18 cellular contexts compared by ENCODE assay signal in the genomic region with DNA sequence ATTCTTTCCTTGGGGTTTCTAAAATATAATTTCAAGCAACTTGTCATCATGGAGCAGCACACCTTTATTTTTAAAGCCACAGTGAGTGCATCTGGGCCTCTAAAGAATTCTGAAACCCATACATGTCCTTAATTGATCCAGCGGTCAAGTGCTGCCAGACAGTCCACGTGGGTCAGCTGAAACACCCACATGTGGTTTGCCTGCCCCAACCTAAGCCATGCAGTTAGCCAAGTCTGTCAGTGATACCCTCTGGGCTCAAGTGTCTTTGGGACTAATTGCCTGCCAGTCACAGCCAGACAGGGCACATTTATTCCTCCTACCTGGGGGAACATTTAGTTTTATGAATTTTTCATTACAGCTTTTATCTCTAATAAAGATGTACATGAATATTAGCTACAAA.
A peak's percentile ranks its signal among the peaks of the same experiment; 100 is the strongest.
DNase-seq lines count a peak whose midpoint lies in the region; ATAC-seq and TF ChIP-seq lines count a peak whose summit lies in the region.
"Had no signal": no experiment of that assay in that cellular context is flagged by ENCODE, and none has a peak within 500 bp of the region (broad histone marks: within the 10 kb centered on the region; RNA-seq: fewer than 3 reads in every experiment).

No MANE protein-coding gene starts in this region.

- no peak for TF ChIP-seq CTCF in left ventricle myocardium inferior (IDR thresholded peaks at IDR 0.05; ENCODE audit: borderline replicate concordance)
- TF ChIP-seq CTCF in right lobe of liver (IDR thresholded peaks at IDR 0.05) = no peak
- no peak for TF ChIP-seq CTCF in gastrocnemius medialis (IDR thresholded peaks at IDR 0.05 in 4 of 5, conservative IDR thresholded peaks at IDR 0.05 in 1 of 5)

- no peaks in the 10 kb centered on the region for H3K36me3 ChIP-seq in left ventricle myocardium inferior
- no peaks in the 10 kb centered on the region for H3K36me3 ChIP-seq in right lobe of liver
- no peaks in the 10 kb centered on the region for H3K36me3 ChIP-seq in gastrocnemius medialis
- H3K36me3 ChIP-seq: BLaER1 had no signal

- ATAC-seq in Right ventricle myocardium inferior (peak; percentile 31), right lobe of liver (peak; percentile 36 to 59 (median 46)), gastrocnemius medialis (peak; percentile 50 to 60), HG03045 (IDR thresholded peaks at IDR 0.05; ENCODE audit: unreplicated experiment) (no peak), GM21423 (IDR thresholded peaks at IDR 0.05; ENCODE audit: unreplicated experiment) (no peak)
- ATAC-seq: CD8-positive, alpha-beta T cell had no signal

- in situ Hi-C loops in gastrocnemius medialis (cut with MboI; ENCODE audit: low sequenced_read_pairs in 4 of 4) = no loop called here

- no peak for TF ChIP-seq POLR2A in right lobe of liver (IDR thresholded peaks at IDR 0.05)
- no peak for TF ChIP-seq POLR2A in gastrocnemius medialis (IDR thresholded peaks at IDR 0.05)

- H3K4me1 ChIP-seq in left ventricle myocardium inferior = peaks cover 13% of the 10 kb centered on the region
- H3K4me1 ChIP-seq in right lobe of liver = no peaks in the 10 kb centered on the region
- peaks cover 40 to 45% of the 10 kb centered on the region in 2 donors for H3K4me1 ChIP-seq in gastrocnemius medialis
- H3K4me1 ChIP-seq: BLaER1, Caco-2 had no signal

- H3K27ac ChIP-seq in left ventricle myocardium inferior (replicated peaks) (no peak overlapping the region), right lobe of liver (no peak overlapping the region), gastrocnemius medialis (peak overlapping the region; percentile 65 to 83 (median 74))
- H3K27ac ChIP-seq: 22Rv1, BLaER1, C4-2B, GM23248 had no signal

- intact Hi-C loops in Right ventricle myocardium inferior (cut with DNase I) (no loop called here), left ventricle myocardium inferior (cut with micrococcal nuclease) (no loop called here), right lobe of liver (cut with DNase I) (no loop called here), gastrocnemius medialis (cut with DNase I; ENCODE audit: low total_unique reads) (loop anchor here (1.0 to 5.0 kb wide), 3 partner anchors 56 to 515 kb away; no protein-coding TSS in a partner anchor)

- WGBS in right lobe of liver (ENCODE audit: insufficient coverage, low coverage, low lambda C conversion rate, missing lambda C conversion rate) = 7% methylated on average over 2 of the region's 2 CpGs

- H3K27me3 ChIP-seq in left ventricle myocardium inferior (ENCODE audit: low read depth) (no peaks in the 10 kb centered on the region), right lobe of liver (no peaks in the 10 kb centered on the region), gastrocnemius medialis (no peaks in the 10 kb centered on the region)
- H3K27me3 ChIP-seq: BLaER1 had no signal

- H3K4me3 ChIP-seq in left ventricle myocardium inferior = no peak overlapping the region
- H3K4me3 ChIP-seq in right lobe of liver = no peak overlapping the region
- no peak overlapping the region for H3K4me3 ChIP-seq in gastrocnemius medialis
- H3K4me3 ChIP-seq: BLaER1, GM23248 had no signal

- DNase-seq in Right ventricle myocardium inferior (ENCODE audit: missing footprints) (no peak), left ventricle myocardium inferior (no peak), right lobe of liver (no peak), gastrocnemius medialis (peak; percentile 23 to 48), NCI-H510A (lab: John Stamatoyannopoulos, UW) (no peak)
- DNase-seq: Caco-2; CD4-positive, CD25-positive, alpha-beta regulatory T cell; CD8-positive, alpha-beta T cell; DMS153; DND-41; GM23248; H7; HCEC 1CT had no signal

- H3K9me3 ChIP-seq in left ventricle myocardium inferior (replicated peaks) = peaks cover 12% of the 10 kb centered on the region
- H3K9me3 ChIP-seq in right lobe of liver = no peaks in the 10 kb centered on the region
- H3K9me3 ChIP-seq in gastrocnemius medialis = no peaks in the 10 kb centered on the region
- H3K9me3 ChIP-seq: BLaER1, Caco-2 had no signal

Comparison
In these comparisons a context has a peak if more than half of its experiments do, and no peak if none do; other contexts are left out.
1. ATAC-seq: peak in Right ventricle myocardium inferior (single experiment), right lobe of liver (4 of 4) and gastrocnemius medialis (2 of 2); none in HG03045 (single experiment) and GM21423 (single experiment).
2. DNase-seq: peak in gastrocnemius medialis (2 of 2); none in Right ventricle myocardium inferior (single experiment), left ventricle myocardium inferior (single experiment), right lobe of liver (0 of 3) and NCI-H510A (single experiment).
3. H3K27ac ChIP-seq: peak in gastrocnemius medialis (4 of 4); none in left ventricle myocardium inferior (single experiment) and right lobe of liver (0 of 3).